In genomic region chrX:120251471-120252011, GRCh38 we compare ENCODE assay signal across 8 cellular contexts. TPM values are rescaled to one million over a fixed set of nuclear protein-coding genes. Genes with fewer than 3 reads are reported as not detected.
DNase-seq lines count a peak whose midpoint lies in the region; ATAC-seq and TF ChIP-seq lines count a peak whose summit lies in the region.

No MANE protein-coding gene starts in this region.

- ATAC-seq in right cardiac atrium (peak; percentile 40 to 50), HG02884 (IDR thresholded peaks at IDR 0.05; ENCODE audit: unreplicated experiment) (no peak), HG03469 (IDR thresholded peaks at IDR 0.05; ENCODE audit: unreplicated experiment) (no peak)

- DNase-seq in AG09309 (ENCODE audit: low read depth) (no peak), GM20000 (ENCODE audit: low spot score) (peak; percentile 26), OCI-LY7 (ENCODE audit: low spot score) (peak; percentile 58), right cardiac atrium (peak; percentile 20 to 58 (median 44))

- peak overlapping the region; percentile 21; the same call in 1 of the 2 replicates for H2AFZ ChIP-seq in OCI-LY7 (ENCODE audit: low read length)

- CTCF ChIA-PET in OCI-LY7 (lab: Charles Lee; ENCODE audit: unreplicated experiment): no interaction called here

- TSS peak; percentile 56 for BruUV-seq in OCI-LY7 (replicated peaks; lab: Mats Ljungman, UMichigan)

- H3K79me2 ChIP-seq in OCI-LY7 (ENCODE audit: insufficient read depth, low read depth, low read length): peaks cover 43% of the 10 kb centered on the region

- H3K9me2 ChIP-seq in OCI-LY7 (ENCODE audit: insufficient read depth, low read length): no peaks in the 10 kb centered on the region

- H3K4me3 ChIP-seq in AG09309 (ENCODE audit: control insufficient read depth, low read depth, low read length) (peak overlapping the region; percentile 64), OCI-LY7 (ENCODE audit: low read depth, low read length, poor library complexity, severe bottlenecking) (peak overlapping the region; percentile 92), right cardiac atrium (ENCODE audit: low read length) (peak overlapping the region; percentile 77), rectal smooth muscle tissue (ENCODE audit: low read length) (peak overlapping the region; percentile 84)

- intact Hi-C loops in OCI-LY7 (cut with micrococcal nuclease; ENCODE audit: unreplicated experiment) (loop anchor here (2.0 to 10.0 kb wide), 3 partner anchors 51 to 503 kb away; partner anchors contain the start of gene LAMP2), right cardiac atrium (cut with DNase I) (no loop called here)

- H3K9ac ChIP-seq in rectal smooth muscle tissue (ENCODE audit: low read length): peak overlapping the region; percentile 84

- H3K27ac ChIP-seq in OCI-LY7 (ENCODE audit: low read depth, low read length, poor library complexity, severe bottlenecking): peak overlapping the region; percentile 90
- peak overlapping the region; percentile 86 for H3K27ac ChIP-seq in adipose tissue (ENCODE audit: low read depth, low read length)
- peak overlapping the region; percentile 89 for H3K27ac ChIP-seq in right cardiac atrium (ENCODE audit: low read length)
- H3K27ac ChIP-seq in rectal smooth muscle tissue (ENCODE audit: low read depth, low read length): peak overlapping the region; percentile 75

- POLR2A ChIA-PET in OCI-LY7 (lab: Charles Lee): interaction anchor here (0.5 to 1.9 kb wide), 4 partner anchors 10 to 310 kb away, joined by 3 to 13 read pairs (median 4); no protein-coding TSS in a partner anchor

- peaks cover 34% of the 10 kb centered on the region for H3K36me3 ChIP-seq in OCI-LY7 (ENCODE audit: insufficient read depth, low read length)
- no peaks in the 10 kb centered on the region for H3K36me3 ChIP-seq in rectal smooth muscle tissue (ENCODE audit: control insufficient read depth, insufficient read depth, low read length)

- no peak for TF ChIP-seq CTCF in AG09309 (IDR thresholded peaks at IDR 0.05; ENCODE audit: control insufficient read depth, insufficient read depth, low read depth, low read length, missing control alignments)
- TF ChIP-seq CTCF in GM20000 (IDR thresholded peaks at IDR 0.05; ENCODE audit: extremely low read depth, missing control alignments): no peak
- no peak for TF ChIP-seq CTCF in OCI-LY7 (conservative IDR thresholded peaks at IDR 0.05; ENCODE audit: low read length)

- H3K4me2 ChIP-seq in OCI-LY7 (ENCODE audit: low read length): peak overlapping the region; percentile 85

- 0 to 39% (median 1%) methylated on average over 23 to 28 of the region's 28 CpGs for WGBS in adipose tissue, 3 donors
- WGBS in right cardiac atrium: under 1% methylated on average over 28 of the region's 28 CpGs

- no peaks in the 10 kb centered on the region for H3K27me3 ChIP-seq in right cardiac atrium (ENCODE audit: control insufficient read depth, insufficient read depth)
- H3K27me3 ChIP-seq in rectal smooth muscle tissue (ENCODE audit: control insufficient read depth, insufficient read depth, low read length): no peaks in the 10 kb centered on the region

- H4K20me1 ChIP-seq in OCI-LY7 (ENCODE audit: insufficient read depth, low read length): 0 out of 2 replicates have a peak, but pooled peaks cover 3% of the 10 kb centered on the region

- H3K4me1 ChIP-seq in OCI-LY7 (ENCODE audit: insufficient read depth, low read length, poor library complexity, severe bottlenecking) (peaks cover 14% of the 10 kb centered on the region), right cardiac atrium (ENCODE audit: control insufficient read depth, insufficient read depth, low read length) (no peaks in the 10 kb centered on the region), rectal smooth muscle tissue (ENCODE audit: control insufficient read depth, insufficient read depth, low read length) (no peaks in the 10 kb centered on the region)

- H3K9me3 ChIP-seq in OCI-LY7 (ENCODE audit: low read length): no peaks in the 10 kb centered on the region
- H3K9me3 ChIP-seq in right cardiac atrium (ENCODE audit: control insufficient read depth, low read length): no peaks in the 10 kb centered on the region

RNA-seq across cellular contexts. Expression of gene ZBTB33, which starts 0.9 kb away (rescaled TPM):
- 16.7 TPM in 2 replicates for total RNA-seq in OCI-LY7 (2014; rRNA removed; shearing (Covaris generic))
- total RNA-seq in OCI-LY7 (2022): 17.7 and 19.3 TPM in 2 replicates
- polyA plus RNA-seq in adipose tissue: 1 to 10 TPM; 3.8 to 4.2 (median 3.9) TPM
- 1 to 10 TPM; 5.8 to 7.7 (median 7.3) TPM for total RNA-seq in right cardiac atrium
- polyA plus RNA-seq in right cardiac atrium: 2.6 TPM

RNA-seq across cellular contexts. Expression of gene TMEM255A, which starts 59.7 kb away (rescaled TPM):
- not detected in 2 replicates for total RNA-seq in OCI-LY7 (2014; rRNA removed; shearing (Covaris generic))
- total RNA-seq in OCI-LY7 (2022): not detected in 2 replicates
- 1 to 10 TPM in 2 of 3 donors, under 1 TPM in 1; 0.18 to 4.2 (median 1.1) TPM for polyA plus RNA-seq in adipose tissue
- 1 to 10 TPM in 2 of 4 donors, under 1 TPM in 2; 0.48 to 1.1 (median 0.83) TPM for total RNA-seq in right cardiac atrium
- polyA plus RNA-seq in right cardiac atrium: 0.57 TPM

Comparison
In these comparisons a context has a peak if more than half of its experiments do, and no peak if none do; other contexts are left out.
1. ATAC-seq: peak in right cardiac atrium (2 of 2); none in HG02884 (single experiment) and HG03469 (single experiment).
2. Peak in every context shown above with its lines, with median percentiles within 50 percentile points of each other: H3K4me3 ChIP-seq and H3K27ac ChIP-seq.